ENCODE assay signal across 8 cellular contexts in genomic region chrX:27186671-27187070, GRCh38.
A peak's percentile ranks its signal among the peaks of the same experiment; 100 is the strongest.
DNase-seq lines count a peak whose midpoint lies in the region; ATAC-seq and TF ChIP-seq lines count a peak whose summit lies in the region.

No MANE protein-coding gene starts in this region.

- no peaks in the 10 kb centered on the region for H3K36me3 ChIP-seq in left ventricle myocardium inferior
- no peaks in the 10 kb centered on the region for H3K36me3 ChIP-seq in mesenchymal stem cell (ENCODE audit: control insufficient read depth in 1 of 2, insufficient read depth in 2 of 2, low read depth in 1 of 2, low read length in 2 of 2)

- H3K36me3 Mint-ChIP-seq in MCF 10A (ENCODE audit: insufficient read depth, unreplicated experiment), result no peaks in the 10 kb centered on the region

- H3K27ac Mint-ChIP-seq in MCF 10A (ENCODE audit: low read depth, unreplicated experiment), result no peak overlapping the region

- H2AK5ac ChIP-seq in mesenchymal stem cell (ENCODE audit: low read length, severe bottlenecking), result no peak overlapping the region

- TF ChIP-seq CTCF in left ventricle myocardium inferior (IDR thresholded peaks at IDR 0.05; ENCODE audit: borderline replicate concordance) (peak; percentile 67), MCF 10A (IDR thresholded peaks at IDR 0.05; ENCODE audit: unreplicated experiment) (peak; percentile 57)

- no peak overlapping the region for H3K4me3 ChIP-seq in left ventricle myocardium inferior
- H3K4me3 ChIP-seq in mesenchymal stem cell (ENCODE audit: insufficient read depth in 1 of 2, low read depth in 1 of 2, low read length in 2 of 2), result no peak overlapping the region

- POLR2A ChIA-PET in MCF 10A (lab: Yijun Ruan, JAX), result no interaction called here

- H3K4me3 Mint-ChIP-seq in MCF 10A (ENCODE audit: unreplicated experiment), result no peak overlapping the region

- WGBS in mesenchymal stem cell, result 13% methylated on average over 5 of the region's 5 CpGs

- no peak overlapping the region for H4K91ac ChIP-seq in mesenchymal stem cell (ENCODE audit: low read length)

- H3K9me3 ChIP-seq in left ventricle myocardium inferior (replicated peaks) (no peaks in the 10 kb centered on the region), mesenchymal stem cell (ENCODE audit: control insufficient read depth, low read length) (no peaks in the 10 kb centered on the region)

- H3K9me3 Mint-ChIP-seq in MCF 10A (ENCODE audit: unreplicated experiment), result no peaks in the 10 kb centered on the region

- H3K27me3 ChIP-seq in left ventricle myocardium inferior (ENCODE audit: low read depth) (no peaks in the 10 kb centered on the region), mesenchymal stem cell (ENCODE audit: control insufficient read depth in 1 of 2, insufficient read depth in 1 of 2, low read length in 2 of 2) (no peaks in the 10 kb centered on the region)

- intact Hi-C loops in left ventricle myocardium inferior (cut with micrococcal nuclease), result no loop called here
- intact Hi-C loops in Right ventricle myocardium inferior (cut with DNase I), result no loop called here
- intact Hi-C loops in MCF 10A (cut with micrococcal nuclease), result loop anchor here (1.0 to 5.0 kb wide), 5 partner anchors 254 to 1664 kb away; no protein-coding TSS in a partner anchor

- H3K4me2 ChIP-seq in mesenchymal stem cell (ENCODE audit: low read length, poor library complexity, severe bottlenecking), result no peak overlapping the region

- no peak for DNase-seq in left ventricle myocardium inferior
- no peak for DNase-seq in Right ventricle myocardium inferior (ENCODE audit: missing footprints)
- DNase-seq in NOMO-1 (lab: John Stamatoyannopoulos, UW; ENCODE audit: unreplicated experiment in 2 of 2), result peak; percentile 33 to 46
- DNase-seq in MCF 10A (ENCODE audit: unreplicated experiment), result peak; percentile 55
- peak; percentile 4 for DNase-seq in mesenchymal stem cell
- no peak for DNase-seq in NK-92 (lab: John Stamatoyannopoulos, UW; ENCODE audit: unreplicated experiment)
- no peak for DNase-seq in OCI-M2 (lab: John Stamatoyannopoulos, UW; ENCODE audit: unreplicated experiment)

- no peak overlapping the region for H2BK5ac ChIP-seq in mesenchymal stem cell (ENCODE audit: low read depth, low read length, poor library complexity, severe bottlenecking)

- H3K9ac ChIP-seq in mesenchymal stem cell (ENCODE audit: low read length), result no peak overlapping the region

- ATAC-seq in Right ventricle myocardium inferior (no peak), HG02870 (IDR thresholded peaks at IDR 0.05; ENCODE audit: unreplicated experiment) (peak; percentile 62)

- H2BK12ac ChIP-seq in mesenchymal stem cell (ENCODE audit: low read length in 2 of 2), result no peak overlapping the region

- H4K8ac ChIP-seq in mesenchymal stem cell (ENCODE audit: low read length), result no peak overlapping the region

- no peaks in the 10 kb centered on the region for H3K27me3 Mint-ChIP-seq in MCF 10A (ENCODE audit: insufficient read depth, unreplicated experiment)

- no peak overlapping the region for H3K27ac ChIP-seq in left ventricle myocardium inferior (replicated peaks)
- no peak overlapping the region for H3K27ac ChIP-seq in mesenchymal stem cell (ENCODE audit: low read length, poor library complexity, severe bottlenecking)

- no peak overlapping the region for H2AFZ ChIP-seq in mesenchymal stem cell (ENCODE audit: low read depth, low read length)

- H3K18ac ChIP-seq in mesenchymal stem cell (ENCODE audit: low read depth in 1 of 2, low read length in 2 of 2), result no peak overlapping the region

- no peak overlapping the region for H3K4ac ChIP-seq in mesenchymal stem cell (ENCODE audit: low read depth in 1 of 2, low read length in 2 of 2)

- no peak overlapping the region for H3K14ac ChIP-seq in mesenchymal stem cell (ENCODE audit: low read length in 2 of 2)

- no peaks in the 10 kb centered on the region for H3K4me1 Mint-ChIP-seq in MCF 10A (ENCODE audit: insufficient read depth, unreplicated experiment)

- no peak overlapping the region for H2BK15ac ChIP-seq in mesenchymal stem cell (ENCODE audit: low read depth, poor library complexity, severe bottlenecking)

- no peaks in the 10 kb centered on the region for H3K79me1 ChIP-seq in mesenchymal stem cell (replicated peaks; ENCODE audit: low read length, poor library complexity, severe bottlenecking)

- BruUV-seq in MCF 10A (replicated peaks; lab: Mats Ljungman, UMichigan), result no TSS peak

- no peak overlapping the region for H3K23ac ChIP-seq in mesenchymal stem cell (ENCODE audit: low read length in 2 of 2)

- no peak overlapping the region for H2BK120ac ChIP-seq in mesenchymal stem cell (ENCODE audit: low read depth, low read length)

- CTCF ChIA-PET in MCF 10A (lab: Yijun Ruan, JAX), result interaction anchor here (0.6 to 4.3 kb wide), 18 partner anchors 8 to 1468 kb away, joined by 3 to 42 read pairs (median 4); no protein-coding TSS in a partner anchor

- H3K4me1 ChIP-seq in left ventricle myocardium inferior (no peaks in the 10 kb centered on the region), mesenchymal stem cell (ENCODE audit: control insufficient read depth, insufficient read depth, low read depth, low read length) (no peaks in the 10 kb centered on the region)

Comparison
In these comparisons a context has a peak if more than half of its experiments do, and no peak if none do; other contexts are left out.
1. DNase-seq: peak in NOMO-1 (2 of 2), MCF 10A (single experiment) and mesenchymal stem cell (single experiment); none in left ventricle myocardium inferior (single experiment), Right ventricle myocardium inferior (single experiment), NK-92 (single experiment) and OCI-M2 (single experiment).